Comparison of ENCODE assay signal across 20 cellular contexts in genomic region chr2:187956906-187957534, GRCh38.
DNase-seq lines count a peak whose midpoint lies in the region; ATAC-seq and TF ChIP-seq lines count a peak whose summit lies in the region.
"Had no signal": no experiment of that assay in that cellular context is flagged by ENCODE, and none has a peak within 500 bp of the region (broad histone marks: within the 10 kb centered on the region; RNA-seq: fewer than 3 reads in every experiment).

No MANE protein-coding gene starts in this region.

- no peaks in the 10 kb centered on the region for H3K9me2 ChIP-seq in GM23338 (ENCODE audit: insufficient read depth)

- H3K27ac Mint-ChIP-seq in GM23338, result 0 out of 2 replicates have a peak overlapping the region, but pooled peaks have one; percentile 45
- H3K27ac Mint-ChIP-seq in activated T-cell treated with anti-CD3 and anti-CD28 coated beads, Interleukin-2, amount 50 U/mL, for 72 hours, result no peak overlapping the region
- H3K27ac Mint-ChIP-seq in natural killer cell treated with Interleukin-12 subunit alpha and Interleukin-12 subunit beta and Interleukin-15 and Interleukin-18, amount 100 ng/mL, for 72 hours, result no peak overlapping the region
- H3K27ac Mint-ChIP-seq: CD4-positive, alpha-beta memory T cell had no signal

- H3K4me3 ChIP-seq in GM23338 (no peak overlapping the region), body of pancreas (no peak overlapping the region), thoracic aorta (peak overlapping the region; percentile 41)
- H3K4me3 ChIP-seq: GM23248 had no signal

- H3K4me1 Mint-ChIP-seq in GM23338, result no peaks in the 10 kb centered on the region
- H3K4me1 Mint-ChIP-seq in activated T-cell treated with anti-CD3 and anti-CD28 coated beads, Interleukin-2, amount 50 U/mL, for 72 hours (ENCODE audit: low read depth), result no peaks in the 10 kb centered on the region
- H3K4me1 Mint-ChIP-seq in natural killer cell treated with Interleukin-12 subunit alpha and Interleukin-12 subunit beta and Interleukin-15 and Interleukin-18, amount 100 ng/mL, for 72 hours (ENCODE audit: low read depth in 2 of 2), result no peaks in the 10 kb centered on the region
- H3K4me1 Mint-ChIP-seq: CD4-positive, alpha-beta memory T cell had no signal

- H3K79me2 ChIP-seq in GM23338 (replicated peaks; ENCODE audit: insufficient read depth), result no peaks in the 10 kb centered on the region

- no peak overlapping the region for H2AFZ ChIP-seq in GM23338
- H2AFZ ChIP-seq: GM23248 had no signal

- H3K27ac ChIP-seq in GM23338 (ENCODE audit: low read depth) (no peak overlapping the region), body of pancreas (no peak overlapping the region), thoracic aorta (peak overlapping the region; percentile 84 to 89)
- H3K27ac ChIP-seq: GM23248, KMS-11 had no signal

- DNase-seq in GM23338 (ENCODE audit: low spot score) (no peak), body of pancreas (no peak), left kidney (ENCODE audit: low read depth, low spot score) (peak; percentile 22), thoracic aorta (ENCODE audit: low spot score) (no peak), A172 (ENCODE audit: low spot score) (no peak), RKO (ENCODE audit: low spot score) (no peak)
- no peak for DNase-seq in activated T-cell treated with anti-CD3 and anti-CD28 coated beads, Interleukin-2, amount 50 U/mL, for 72 hours
- DNase-seq in natural killer cell treated with Interleukin-12 subunit alpha and Interleukin-12 subunit beta and Interleukin-15 and Interleukin-18, amount 100 ng/mL, for 72 hours (ENCODE audit: low spot score), result no peak
- DNase-seq: ACHN; BE2C; CD4-positive, alpha-beta memory T cell; DND-41; GF-D8; GM23248; NCI-H1092 treated with DMSO at 0.1 percent for 48 hours; NCI-H1694; NCI-H2107; NCI-H774; Right ventricle myocardium superior had no signal

- no peak overlapping the region for H3K4me3 Mint-ChIP-seq in GM23338
- no peak overlapping the region for H3K4me3 Mint-ChIP-seq in activated T-cell treated with anti-CD3 and anti-CD28 coated beads, Interleukin-2, amount 50 U/mL, for 72 hours
- no peak overlapping the region for H3K4me3 Mint-ChIP-seq in natural killer cell treated with Interleukin-12 subunit alpha and Interleukin-12 subunit beta and Interleukin-15 and Interleukin-18, amount 100 ng/mL, for 72 hours
- H3K4me3 Mint-ChIP-seq: CD4-positive, alpha-beta memory T cell had no signal

- H3K36me3 ChIP-seq in GM23338 (ENCODE audit: insufficient read depth) (no peaks in the 10 kb centered on the region), body of pancreas (replicated peaks in 1 of 2; ENCODE audit: insufficient read depth in 1 of 2, low read depth in 2 of 2) (no peaks in the 10 kb centered on the region), thoracic aorta (no peaks in the 10 kb centered on the region)
- H3K36me3 ChIP-seq: BE2C had no signal

- TF ChIP-seq CTCF in GM23338 (conservative IDR thresholded peaks at IDR 0.05; ENCODE audit: low read depth in 2 of 2), result no peak
- TF ChIP-seq CTCF in body of pancreas (IDR thresholded peaks at IDR 0.05), result no peak
- TF ChIP-seq CTCF in thoracic aorta (IDR thresholded peaks at IDR 0.05), result no peak

- intact Hi-C loops in body of pancreas (cut with DNase I), result no loop called here

- peaks cover 15% of the 10 kb centered on the region for H3K9me3 Mint-ChIP-seq in GM23338
- peaks cover 1 to 3% of the 10 kb centered on the region in 2 donors for H3K9me3 Mint-ChIP-seq in activated T-cell treated with anti-CD3 and anti-CD28 coated beads, Interleukin-2, amount 50 U/mL, for 72 hours
- peaks cover 12% of the 10 kb centered on the region for H3K9me3 Mint-ChIP-seq in natural killer cell treated with Interleukin-12 subunit alpha and Interleukin-12 subunit beta and Interleukin-15 and Interleukin-18, amount 100 ng/mL, for 72 hours

- no peak for ATAC-seq in GM23338
- peak; percentile 55 for ATAC-seq in body of pancreas
- peak; percentile 89 for ATAC-seq in thoracic aorta (ENCODE audit: insufficient number of reproducible peaks, low FRiP score, low read depth)
- no peak for ATAC-seq in activated T-cell treated with anti-CD3 and anti-CD28 coated beads, Interleukin-2, amount 50 U/mL, for 72 hours (replicated peaks in 1 of 2)
- ATAC-seq in natural killer cell treated with Interleukin-12 subunit alpha and Interleukin-12 subunit beta and Interleukin-15 and Interleukin-18, amount 100 ng/mL, for 72 hours, result no peak

- H3K27me3 Mint-ChIP-seq in GM23338 (ENCODE audit: insufficient read depth, low read depth, poor library complexity), result peaks cover 2% of the 10 kb centered on the region
- no peaks in the 10 kb centered on the region for H3K27me3 Mint-ChIP-seq in activated T-cell treated with anti-CD3 and anti-CD28 coated beads, Interleukin-2, amount 50 U/mL, for 72 hours (ENCODE audit: low read depth)
- no peaks in the 10 kb centered on the region for H3K27me3 Mint-ChIP-seq in natural killer cell treated with Interleukin-12 subunit alpha and Interleukin-12 subunit beta and Interleukin-15 and Interleukin-18, amount 100 ng/mL, for 72 hours
- H3K27me3 Mint-ChIP-seq: CD4-positive, alpha-beta memory T cell had no signal

- H3F3A ChIP-seq in GM23338 (replicated peaks; ENCODE audit: low read depth), result no peaks in the 10 kb centered on the region

- no peaks in the 10 kb centered on the region for H4K20me1 ChIP-seq in GM23338 (replicated peaks; ENCODE audit: insufficient read depth)

- H3K27me3 ChIP-seq in GM23338 (ENCODE audit: insufficient read depth) (no peaks in the 10 kb centered on the region), body of pancreas (no peaks in the 10 kb centered on the region), thoracic aorta (replicated peaks; ENCODE audit: insufficient read depth) (no peaks in the 10 kb centered on the region)
- H3K27me3 ChIP-seq: BE2C had no signal

- 76 to 79% methylated on average over 2 of the region's 2 CpGs for WGBS in body of pancreas, 2 donors

- no peak overlapping the region for H3K4me2 ChIP-seq in GM23338
- H3K4me2 ChIP-seq: KMS-11 had no signal

- H3K36me3 Mint-ChIP-seq in GM23338 (ENCODE audit: low read depth), result peaks cover 17% of the 10 kb centered on the region
- peaks cover 1% of the 10 kb centered on the region in 2 donors for H3K36me3 Mint-ChIP-seq in activated T-cell treated with anti-CD3 and anti-CD28 coated beads, Interleukin-2, amount 50 U/mL, for 72 hours (ENCODE audit: insufficient read depth in 2 of 2)
- H3K36me3 Mint-ChIP-seq in natural killer cell treated with Interleukin-12 subunit alpha and Interleukin-12 subunit beta and Interleukin-15 and Interleukin-18, amount 100 ng/mL, for 72 hours, result no peaks in the 10 kb centered on the region
- H3K36me3 Mint-ChIP-seq: CD4-positive, alpha-beta memory T cell had no signal

- H3K4me1 ChIP-seq in GM23338 (ENCODE audit: insufficient read depth) (no peaks in the 10 kb centered on the region), body of pancreas (no peaks in the 10 kb centered on the region), thoracic aorta (ENCODE audit: control insufficient read depth in 1 of 2, low read depth in 2 of 2) (peaks cover 15 to 23% of the 10 kb centered on the region in 2 donors)
- H3K4me1 ChIP-seq: BE2C had no signal

- no peak for TF ChIP-seq POLR2A in body of pancreas (IDR thresholded peaks at IDR 0.05)

- peaks cover 0 to 2% (median 0%) of the 10 kb centered on the region in 3 donors for H3K9me3 ChIP-seq in body of pancreas
- no peaks in the 10 kb centered on the region for H3K9me3 ChIP-seq in thoracic aorta
- H3K9me3 ChIP-seq: BE2C had no signal

Comparison
In these comparisons a context has a peak if more than half of its experiments do, and no peak if none do; other contexts are left out.
1. ATAC-seq: peak in body of pancreas (single experiment) and thoracic aorta (single experiment); none in GM23338 (single experiment), activated T-cell treated with anti-CD3 and anti-CD28 coated beads, Interleukin-2, amount 50 U/mL, for 72 hours (0 of 2) and natural killer cell treated with Interleukin-12 subunit alpha and Interleukin-12 subunit beta and Interleukin-15 and Interleukin-18, amount 100 ng/mL, for 72 hours (0 of 2).
2. H3K27ac ChIP-seq: peak in thoracic aorta (2 of 2); none in GM23338 (single experiment) and body of pancreas (0 of 4).